Comparison of ENCODE assay signal across 8 cellular contexts in genomic region chr15:68843425-68844311, GRCh38. TPM values are rescaled to one million over a fixed set of nuclear protein-coding genes. Genes with fewer than 3 reads are reported as not detected.
DNase-seq lines count a peak whose midpoint lies in the region; ATAC-seq and TF ChIP-seq lines count a peak whose summit lies in the region.

No MANE protein-coding gene starts in this region.

- no peaks in the 10 kb centered on the region for H3K4me1 Mint-ChIP-seq in glutamatergic neuron (ENCODE audit: low read depth, unreplicated experiment)

- H3K18ac ChIP-seq in IMR-90 (ENCODE audit: low read depth, low read length): no peak overlapping the region

- no peaks in the 10 kb centered on the region for H3K9me3 Mint-ChIP-seq in glutamatergic neuron (ENCODE audit: unreplicated experiment)

- H3K36me3 Mint-ChIP-seq in glutamatergic neuron (ENCODE audit: unreplicated experiment): no peaks in the 10 kb centered on the region

- no peaks in the 10 kb centered on the region for H3K4me1 ChIP-seq in IMR-90 (ENCODE audit: control insufficient read depth, insufficient read depth, low read length)

- in situ Hi-C loops in IMR-90 (cut with MboI; ENCODE audit: low sequenced_read_pairs): no loop called here

- H2AK5ac ChIP-seq in IMR-90 (ENCODE audit: low read depth, low read length): no peak overlapping the region

- H3K27ac Mint-ChIP-seq in glutamatergic neuron (ENCODE audit: unreplicated experiment): no peak overlapping the region

- peak overlapping the region; percentile 61 for H2AFZ ChIP-seq in IMR-90 (replicated peaks; ENCODE audit: low read length, poor library complexity)

- TF ChIP-seq RAD21 in IMR-90 (IDR thresholded peaks at IDR 0.05; ENCODE audit: low read length): no peak

- H2BK120ac ChIP-seq in IMR-90 (ENCODE audit: low read depth, low read length): no peak overlapping the region

- WGBS in IMR-90 (ENCODE audit: extremely low coverage in 2 of 2, insufficient read length in 1 of 2), 2 experiments: 8% methylated on average over 5 of the region's 32 CpGs; no CpG with 5 or more reads in 1 of the 2 experiments

- peak overlapping the region; percentile 76 for H2AK9ac ChIP-seq in IMR-90 (replicated peaks; ENCODE audit: low read depth, low read length, poor library complexity)

- no peaks in the 10 kb centered on the region for H3K36me3 ChIP-seq in IMR-90 (ENCODE audit: control insufficient read depth, insufficient read depth, low read length)

- H3K23ac ChIP-seq in IMR-90 (ENCODE audit: low read depth, low read length): 0 out of 2 replicates have a peak overlapping the region, but pooled peaks have one; percentile 7

- no peaks in the 10 kb centered on the region for H3K9me3 ChIP-seq in IMR-90 (ENCODE audit: control insufficient read depth, insufficient read depth, low read length)

- dilution Hi-C loops in IMR-90 (cut with HindIII; ENCODE audit: low sequenced_read_pairs, unreplicated experiment): no loop called here

- intact Hi-C loops in IMR-90 (cut with micrococcal nuclease): no loop called here
- intact Hi-C loops in sciatic nerve (cut with DNase I): no loop called here

- no peak overlapping the region for H3K9ac ChIP-seq in IMR-90 (ENCODE audit: low read depth, low read length)

- H4K5ac ChIP-seq in IMR-90 (ENCODE audit: low read depth, low read length): no peak overlapping the region

- POLR2A ChIA-PET in AG04449 (lab: Yijun Ruan, JAX) (interaction anchor here (0.5 kb wide), 1 partner anchor 326 kb away, joined by 3 read pairs; no protein-coding TSS in a partner anchor), IMR-90 (lab: Charles Lee; ENCODE audit: unreplicated experiment) (interaction anchor here (0.9 kb wide), 1 partner anchor 1925 kb away, joined by 3 read pairs; no protein-coding TSS in a partner anchor)

- peak overlapping the region; percentile 79 for H3K4me3 Mint-ChIP-seq in glutamatergic neuron (ENCODE audit: unreplicated experiment)

- H3K4ac ChIP-seq in IMR-90 (ENCODE audit: low read depth, low read length): no peak overlapping the region

- peak overlapping the region; percentile 96 for H3K4me2 ChIP-seq in IMR-90 (ENCODE audit: low read depth, low read length)

- CTCF ChIA-PET in AG04449 (lab: Yijun Ruan, JAX) (interaction anchor here (1.0 kb wide), 1 partner anchor 32 kb away, joined by 4 read pairs; no protein-coding TSS in a partner anchor), IMR-90 (lab: Yijun Ruan, JAX) (no interaction called here)

- no peaks in the 10 kb centered on the region for H3K27me3 Mint-ChIP-seq in glutamatergic neuron (ENCODE audit: unreplicated experiment)

- H3K79me1 ChIP-seq in IMR-90 (ENCODE audit: low read depth in 1 of 2, low read length in 2 of 2): no peaks in the 10 kb centered on the region

- DNase-seq in AG04449 (ENCODE audit: low read depth, low spot score) (no peak), IMR-90 (no peak), glutamatergic neuron (peak; percentile 63), sciatic nerve (ENCODE audit: low spot score) (no peak), SIG-M5 (lab: John Stamatoyannopoulos, UW) (no peak), HuH-7 (ENCODE audit: low spot score) (no peak), H4 (ENCODE audit: low spot score) (no peak)
- peak; percentile 69 for DNase-seq in activated CD8-positive, alpha-beta memory T cell treated with anti-CD3 and anti-CD28 coated beads, Interleukin-2, amount 50 U/mL, for 48 hours

- H3K9me1 ChIP-seq in IMR-90 (ENCODE audit: insufficient read depth, low read length): 0 out of 2 replicates have a peak, but pooled peaks cover 3% of the 10 kb centered on the region

- ATAC-seq in IMR-90 (ENCODE audit: low read depth) (peak; percentile 76), sciatic nerve (peak; percentile 34)

- peak overlapping the region; percentile 40 for H3K4me3 ChIP-seq in AG04449 (ENCODE audit: low read depth, low read length)
- peak overlapping the region; percentile 50 for H3K4me3 ChIP-seq in IMR-90 (ENCODE audit: insufficient read depth, low read depth, low read length)

- H2BK5ac ChIP-seq in IMR-90 (ENCODE audit: low read depth, low read length, poor library complexity, severe bottlenecking): no peak overlapping the region

- no peak overlapping the region for H4K8ac ChIP-seq in IMR-90 (ENCODE audit: low read depth in 2 of 2, low read length in 2 of 2)

- no peak overlapping the region for H3K14ac ChIP-seq in IMR-90 (replicated peaks; ENCODE audit: low read depth, low read length)

- no peak overlapping the region for H3K27ac ChIP-seq in IMR-90 (ENCODE audit: insufficient read depth, low read length)

- no TSS peak for BruUV-seq in IMR-90 (replicated peaks; lab: Mats Ljungman, UMichigan)

- H4K91ac ChIP-seq in IMR-90 (ENCODE audit: insufficient read depth, low read depth, low read length): no peak overlapping the region

- no peak overlapping the region for H3K56ac ChIP-seq in IMR-90 (ENCODE audit: extremely low read depth, insufficient read depth, low read length)

- no peak for TF ChIP-seq POLR2A in IMR-90 (IDR thresholded peaks at IDR 0.05; ENCODE audit: low read depth, low read length)

- no peaks in the 10 kb centered on the region for H4K20me1 ChIP-seq in IMR-90 (ENCODE audit: insufficient read depth, low read length)

- H2BK20ac ChIP-seq in IMR-90 (ENCODE audit: low read depth, low read length): no peak overlapping the region

- no peak overlapping the region for H2BK15ac ChIP-seq in IMR-90 (ENCODE audit: low read depth, low read length)

- TF ChIP-seq CTCF in AG04449 (IDR thresholded peaks at IDR 0.05; ENCODE audit: insufficient read depth, low read length, missing control alignments): no peak
- no peak for TF ChIP-seq CTCF in IMR-90 (conservative IDR thresholded peaks at IDR 0.05; ENCODE audit: low read depth, low read length)
- no peak for TF ChIP-seq CTCF in glutamatergic neuron (IDR thresholded peaks at IDR 0.05; ENCODE audit: partially characterized antibody, unreplicated experiment)

- H3K27me3 ChIP-seq in IMR-90 (ENCODE audit: control insufficient read depth, insufficient read depth, low read length): peaks cover 46% of the 10 kb centered on the region

TF ChIP-seq in IMR-90, 13 proteins besides CTCF, POLR2A, EP300 and RAD21:
- TF ChIP-seq NFE2L2 (IDR thresholded peaks at IDR 0.05; ENCODE audit: low read depth, low read length) (no peak), CHD1 (IDR thresholded peaks at IDR 0.05; ENCODE audit: low read depth, low read length) (no peak), BHLHE40 (IDR thresholded peaks at IDR 0.05; ENCODE audit: low read depth, low read length) (no peak), USF2 (IDR thresholded peaks at IDR 0.05; ENCODE audit: low read depth, low read length) (no peak), FOS (IDR thresholded peaks at IDR 0.05; ENCODE audit: low read depth, low read length) (no peak), RFX5 (IDR thresholded peaks at IDR 0.05; ENCODE audit: low read depth, low read length) (no peak), CEBPB (IDR thresholded peaks at IDR 0.05; ENCODE audit: low read depth, low read length) (no peak), RCOR1 (IDR thresholded peaks at IDR 0.05; ENCODE audit: insufficient replicate concordance, low read length) (no peak), MAFK (IDR thresholded peaks at IDR 0.05; ENCODE audit: low read depth, low read length) (no peak), MAZ (IDR thresholded peaks at IDR 0.05; ENCODE audit: borderline replicate concordance, low read depth, low read length) (no peak), SMC3 (IDR thresholded peaks at IDR 0.05; ENCODE audit: low read depth, low read length) (no peak), MXI1 (IDR thresholded peaks at IDR 0.05; ENCODE audit: borderline replicate concordance, low read depth, low read length) (no peak), ELK1 (IDR thresholded peaks at IDR 0.05; ENCODE audit: borderline replicate concordance, low read depth, low read length) (no peak)
TF ChIP-seq in IMR-90: peak in this region for 0.

RNA-seq across cellular contexts. Expression of gene ANP32A, which starts 23.0 kb away (rescaled TPM):
- total RNA-seq in IMR-90 (2012; rRNA removed) (50.0 and 72.8 TPM in 2 replicates), glutamatergic neuron (ENCODE audit: unreplicated experiment) (134 TPM), sciatic nerve (90.3 TPM)
- 49.2 and 62.4 TPM in 2 replicates for polyA plus RNA-seq in IMR-90 (2012; rRNA removed)
- 10.7 and 12.0 TPM in 2 replicates for polyA plus RNA-seq in IMR-90 (2012; cell fraction: cytosol; rRNA removed)
- polyA plus RNA-seq in IMR-90 (2012; cell fraction: nucleus; rRNA removed; ENCODE audit: low replicate concordance): 7.1 and 25.0 TPM in 2 replicates
- total RNA-seq in H4 (2014; rRNA removed; shearing (Covaris generic)): 93.6 and 151 TPM in 2 replicates

Comparison
In these comparisons a context has a peak if more than half of its experiments do, and no peak if none do; other contexts are left out.
1. DNase-seq: peak in activated CD8-positive, alpha-beta memory T cell treated with anti-CD3 and anti-CD28 coated beads, Interleukin-2, amount 50 U/mL, for 48 hours (single experiment) and glutamatergic neuron (single experiment); none in AG04449 (single experiment), IMR-90 (single experiment), sciatic nerve (single experiment), SIG-M5 (single experiment), HuH-7 (single experiment) and H4 (single experiment).